20 cellular contexts compared by ENCODE assay signal in the genomic region with DNA sequence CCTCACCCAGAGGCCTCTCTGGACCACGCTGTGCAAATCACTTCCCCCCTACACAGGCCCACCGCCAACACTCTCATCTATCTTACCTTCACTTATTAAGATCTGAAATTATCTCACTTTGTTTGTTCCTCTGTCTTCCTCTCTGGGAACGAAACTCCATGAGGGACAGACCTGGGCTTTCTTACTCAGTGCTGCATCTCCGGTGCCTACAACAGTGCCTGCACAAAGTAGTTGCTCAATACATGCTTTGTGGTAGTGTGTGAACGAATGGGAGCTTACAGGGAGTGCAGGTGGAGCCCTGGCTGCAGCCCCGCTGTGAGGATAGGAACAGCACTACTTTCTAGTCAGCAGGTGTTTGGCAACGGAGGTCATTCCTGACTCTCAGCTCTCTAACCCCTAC. TPM values are rescaled to one million over a fixed set of nuclear protein-coding genes. Genes with fewer than 3 reads are reported as not detected.
A peak's percentile ranks its signal among the peaks of the same experiment; 100 is the strongest.
DNase-seq lines count a peak whose midpoint lies in the region; ATAC-seq and TF ChIP-seq lines count a peak whose summit lies in the region.
"Had no signal": no experiment of that assay in that cellular context is flagged by ENCODE, and none has a peak within 500 bp of the region (broad histone marks: within the 10 kb centered on the region; RNA-seq: fewer than 3 reads in every experiment).

No MANE protein-coding gene starts in this region.

- no peak overlapping the region for H3K4me3 Mint-ChIP-seq in T-helper 1 cell treated with Interleukin-12 subunit alpha and Interleukin-12 subunit beta and Interleukin-4 antibody, amounts not matched to agents 30 μg/mL and 1 μg/mL, for 36 hours
- no peak overlapping the region for H3K4me3 Mint-ChIP-seq in CD8-positive, alpha-beta T cell
- peak overlapping the region; percentile 73 for H3K4me3 Mint-ChIP-seq in activated naive CD8-positive, alpha-beta T cell treated with anti-CD3 and anti-CD28 coated beads, Interleukin-2, amount 10 ng/mL, durations not matched to agents 7 days and 5 days
- H3K4me3 Mint-ChIP-seq in naive thymus-derived CD8-positive, alpha-beta T cell = peak overlapping the region; percentile 68 to 89 (median 84)
- H3K4me3 Mint-ChIP-seq: neural progenitor cell had no signal

- no peak overlapping the region for H3K4me3 ChIP-seq in CD8-positive, alpha-beta T cell (ENCODE audit: low read depth, low read length)
- H3K4me3 ChIP-seq: BLaER1, neural progenitor cell, testis had no signal

- H3K27ac Mint-ChIP-seq in T-helper 1 cell treated with Interleukin-12 subunit alpha and Interleukin-12 subunit beta and Interleukin-4 antibody, amounts not matched to agents 30 μg/mL and 1 μg/mL, for 36 hours = peak overlapping the region; percentile 18
- peak overlapping the region; percentile 95 for H3K27ac Mint-ChIP-seq in CD8-positive, alpha-beta T cell
- peak overlapping the region; percentile 92 for H3K27ac Mint-ChIP-seq in activated naive CD8-positive, alpha-beta T cell treated with anti-CD3 and anti-CD28 coated beads, Interleukin-2, amount 10 ng/mL, durations not matched to agents 7 days and 5 days
- peak overlapping the region; percentile 94 to 99 (median 98) for H3K27ac Mint-ChIP-seq in naive thymus-derived CD8-positive, alpha-beta T cell
- H3K27ac Mint-ChIP-seq: neural progenitor cell had no signal

- peak overlapping the region; percentile 53 for H3K27ac ChIP-seq in CD8-positive, alpha-beta T cell (ENCODE audit: low read depth, low read length)
- H3K27ac ChIP-seq: 22Rv1, BLaER1, neural progenitor cell had no signal

- H3K4me1 Mint-ChIP-seq in T-helper 1 cell treated with Interleukin-12 subunit alpha and Interleukin-12 subunit beta and Interleukin-4 antibody, amounts not matched to agents 30 μg/mL and 1 μg/mL, for 36 hours (ENCODE audit: low read depth) = peaks cover 56% of the 10 kb centered on the region
- peaks cover 86% of the 10 kb centered on the region for H3K4me1 Mint-ChIP-seq in CD8-positive, alpha-beta T cell (ENCODE audit: low read depth)
- H3K4me1 Mint-ChIP-seq in activated naive CD8-positive, alpha-beta T cell treated with anti-CD3 and anti-CD28 coated beads, Interleukin-2, amount 10 ng/mL, durations not matched to agents 7 days and 5 days = peaks cover 67% of the 10 kb centered on the region
- H3K4me1 Mint-ChIP-seq in naive thymus-derived CD8-positive, alpha-beta T cell = peaks cover 53 to 92% (median 86%) of the 10 kb centered on the region in 4 donors

- no peaks in the 10 kb centered on the region for H3K27me3 Mint-ChIP-seq in T-helper 1 cell treated with Interleukin-12 subunit alpha and Interleukin-12 subunit beta and Interleukin-4 antibody, amounts not matched to agents 30 μg/mL and 1 μg/mL, for 36 hours (ENCODE audit: low read depth)
- H3K27me3 Mint-ChIP-seq in CD8-positive, alpha-beta T cell (ENCODE audit: low read depth) = no peaks in the 10 kb centered on the region
- no peaks in the 10 kb centered on the region for H3K27me3 Mint-ChIP-seq in activated naive CD8-positive, alpha-beta T cell treated with anti-CD3 and anti-CD28 coated beads, Interleukin-2, amount 10 ng/mL, durations not matched to agents 7 days and 5 days
- H3K27me3 Mint-ChIP-seq in naive thymus-derived CD8-positive, alpha-beta T cell = no peaks in the 10 kb centered on the region

- no peaks in the 10 kb centered on the region for H3K36me3 ChIP-seq in CD8-positive, alpha-beta T cell (ENCODE audit: insufficient read depth, low read length)
- H3K36me3 ChIP-seq: neural progenitor cell had no signal

- intact Hi-C loops in CD8-positive, alpha-beta T cell (cut with DNase I, micrococcal nuclease) = loop anchor here (10.0 kb wide), 2 partner anchors 977 to 1297 kb away; partner anchors contain the start of genes PMEPA1 (in 1 of the 2) and RBM38 (in 1 of the 2)

- peaks cover 44% of the 10 kb centered on the region for H3K36me3 Mint-ChIP-seq in T-helper 1 cell treated with Interleukin-12 subunit alpha and Interleukin-12 subunit beta and Interleukin-4 antibody, amounts not matched to agents 30 μg/mL and 1 μg/mL, for 36 hours (ENCODE audit: low read depth)
- H3K36me3 Mint-ChIP-seq in CD8-positive, alpha-beta T cell = peaks cover 2% of the 10 kb centered on the region
- H3K36me3 Mint-ChIP-seq in activated naive CD8-positive, alpha-beta T cell treated with anti-CD3 and anti-CD28 coated beads, Interleukin-2, amount 10 ng/mL, durations not matched to agents 7 days and 5 days = peaks cover 46% of the 10 kb centered on the region
- peaks cover 0 to 7% (median 4%) of the 10 kb centered on the region in 3 donors for H3K36me3 Mint-ChIP-seq in naive thymus-derived CD8-positive, alpha-beta T cell
- H3K36me3 Mint-ChIP-seq: neural progenitor cell had no signal

- POLR2A ChIA-PET in CD8-positive, alpha-beta T cell (lab: Charles Lee) = interaction anchor here (1.3 to 2.3 kb wide), 2 partner anchors 8 to 11 kb away, joined by 8 to 12 read pairs; no protein-coding TSS in a partner anchor
- POLR2A ChIA-PET in activated naive CD8-positive, alpha-beta T cell treated with anti-CD3 and anti-CD28 coated beads, Interleukin-2, amount 10 ng/mL, durations not matched to agents 7 days and 5 days (lab: Charles Lee) = interaction anchor here (1.2 to 3.2 kb wide), 6 partner anchors 24 to 51 kb away, joined by 3 to 34 read pairs (median 8); partner anchors contain the start of genes AURKA, CSTF1 and RTF2
- POLR2A ChIA-PET in naive thymus-derived CD8-positive, alpha-beta T cell (lab: Charles Lee) = interaction anchor here (0.5 to 3.3 kb wide), 10 partner anchors 11 to 93 kb away, joined by 3 to 20 read pairs (median 5); partner anchors contain the start of genes AURKA, CSTF1 and RTF2

- H3K4me1 ChIP-seq in CD8-positive, alpha-beta T cell (ENCODE audit: insufficient read depth, low read length) = peaks cover 96% of the 10 kb centered on the region
- H3K4me1 ChIP-seq: neural progenitor cell had no signal

- H3K9me3 Mint-ChIP-seq in T-helper 1 cell treated with Interleukin-12 subunit alpha and Interleukin-12 subunit beta and Interleukin-4 antibody, amounts not matched to agents 30 μg/mL and 1 μg/mL, for 36 hours = peaks cover 5% of the 10 kb centered on the region
- no peaks in the 10 kb centered on the region for H3K9me3 Mint-ChIP-seq in CD8-positive, alpha-beta T cell
- H3K9me3 Mint-ChIP-seq in activated naive CD8-positive, alpha-beta T cell treated with anti-CD3 and anti-CD28 coated beads, Interleukin-2, amount 10 ng/mL, durations not matched to agents 7 days and 5 days = no peaks in the 10 kb centered on the region
- no peaks in the 10 kb centered on the region for H3K9me3 Mint-ChIP-seq in naive thymus-derived CD8-positive, alpha-beta T cell
- H3K9me3 Mint-ChIP-seq: neural progenitor cell had no signal

- no peak for TF ChIP-seq CTCF in CD8-positive, alpha-beta T cell (IDR thresholded peaks at IDR 0.05)

- no peaks in the 10 kb centered on the region for H3K27me3 ChIP-seq in CD8-positive, alpha-beta T cell (ENCODE audit: insufficient read depth, low read length)
- H3K27me3 ChIP-seq: BLaER1, testis had no signal

- CTCF ChIA-PET in CD8-positive, alpha-beta T cell (lab: Charles Lee) = interaction anchor here (1.2 to 1.7 kb wide), 3 partner anchors 11 to 65 kb away, joined by 3 to 4 read pairs (median 3); partner anchors contain the start of gene RTF2

- ATAC-seq in CD8-positive, alpha-beta T cell = no peak
- no peak for ATAC-seq in activated naive CD8-positive, alpha-beta T cell treated with anti-CD3 and anti-CD28 coated beads, Interleukin-2, amount 10 ng/mL, durations not matched to agents 7 days and 5 days (ENCODE audit: low read depth)
- no peak for ATAC-seq in naive thymus-derived CD8-positive, alpha-beta T cell
- ATAC-seq in HG03108 (IDR thresholded peaks at IDR 0.05; ENCODE audit: unreplicated experiment) = no peak

- DNase-seq in T-helper 1 cell (no peak), GM19238 (ENCODE audit: insufficient read length, low spot score) (no peak), NCI-H510A (lab: John Stamatoyannopoulos, UW) (no peak)
- no peak for DNase-seq in CD8-positive, alpha-beta T cell
- no peak for DNase-seq in activated naive CD8-positive, alpha-beta T cell treated with anti-CD3 and anti-CD28 coated beads, Interleukin-2, amount 10 ng/mL, durations not matched to agents 7 days and 5 days
- no peak for DNase-seq in naive thymus-derived CD8-positive, alpha-beta T cell
- DNase-seq: activated CD4-positive, CD25-positive, alpha-beta regulatory T cell; DND-41; head of caudate nucleus; mesendoderm; NCI-H146; NCI-H446 treated with DMSO at 0.1 percent for 48 hours; retina; testis had no signal

- H3K9me3 ChIP-seq in CD8-positive, alpha-beta T cell (ENCODE audit: low read length) = no peaks in the 10 kb centered on the region
- H3K9me3 ChIP-seq: BLaER1, testis had no signal

RNA-seq across cellular contexts. Expression of gene CASS4, which starts 5.3 kb away (rescaled TPM):
- total RNA-seq in CD8-positive, alpha-beta T cell = 10 to 100 TPM; 23.5 to 26.0 TPM
- 10 to 100 TPM; 14.2 to 18.7 TPM for total RNA-seq in activated naive CD8-positive, alpha-beta T cell treated with anti-CD3 and anti-CD28 coated beads, Interleukin-2, amount 10 ng/mL, durations not matched to agents 7 days and 5 days
- 10 to 100 TPM; 11.6 to 12.9 TPM for total RNA-seq in naive thymus-derived CD8-positive, alpha-beta T cell
- polyA plus RNA-seq in naive thymus-derived CD8-positive, alpha-beta T cell = 10 to 100 TPM in 1 of 3 donors, 1 to 10 TPM in 2; 5.5 to 11.2 (median 7.1) TPM
- total RNA-seq: HT1080 had no signal

RNA-seq across cellular contexts. Expression of gene CSTF1, which starts 25.0 kb away (rescaled TPM):
- 10 to 100 TPM; 20.7 to 26.0 TPM for total RNA-seq in CD8-positive, alpha-beta T cell
- total RNA-seq in activated naive CD8-positive, alpha-beta T cell treated with anti-CD3 and anti-CD28 coated beads, Interleukin-2, amount 10 ng/mL, durations not matched to agents 7 days and 5 days = 10 to 100 TPM; 55.7 to 58.3 TPM
- total RNA-seq in naive thymus-derived CD8-positive, alpha-beta T cell = 10 to 100 TPM; 43.7 to 52.8 TPM
- 10 to 100 TPM; 27.2 to 33.3 (median 27.7) TPM for polyA plus RNA-seq in naive thymus-derived CD8-positive, alpha-beta T cell

RNA-seq across cellular contexts. Expression of gene AURKA, which starts 25.4 kb away (rescaled TPM):
- total RNA-seq in CD8-positive, alpha-beta T cell = under 1 TPM; 0.22 to 0.81 TPM
- 10 to 100 TPM; 52.4 to 60.1 TPM for total RNA-seq in activated naive CD8-positive, alpha-beta T cell treated with anti-CD3 and anti-CD28 coated beads, Interleukin-2, amount 10 ng/mL, durations not matched to agents 7 days and 5 days
- 1 to 10 TPM in 1 of 2 experiments, under 1 TPM in 1; 0.85 to 1.3 TPM for total RNA-seq in naive thymus-derived CD8-positive, alpha-beta T cell
- under 1 TPM; 0.19 to 0.50 (median 0.44) TPM for polyA plus RNA-seq in naive thymus-derived CD8-positive, alpha-beta T cell

RNA-seq across cellular contexts. Expression of gene RTF2, which starts 51.0 kb away (rescaled TPM):
- total RNA-seq in CD8-positive, alpha-beta T cell = 10 to 100 TPM; 56.5 to 57.6 TPM
- total RNA-seq in activated naive CD8-positive, alpha-beta T cell treated with anti-CD3 and anti-CD28 coated beads, Interleukin-2, amount 10 ng/mL, durations not matched to agents 7 days and 5 days = 100 to 1,000 TPM in 1 of 2 experiments, 10 to 100 TPM in 1; 99.8 to 101 TPM
- 10 to 100 TPM; 65.1 to 69.0 TPM for total RNA-seq in naive thymus-derived CD8-positive, alpha-beta T cell
- polyA plus RNA-seq in naive thymus-derived CD8-positive, alpha-beta T cell = 100 to 1,000 TPM; 121 to 147 (median 138) TPM

RNA-seq across cellular contexts. Expression of gene FAM210B, which starts 58.6 kb away (rescaled TPM):
- 10 to 100 TPM; 10.8 to 12.1 TPM for total RNA-seq in CD8-positive, alpha-beta T cell
- total RNA-seq in activated naive CD8-positive, alpha-beta T cell treated with anti-CD3 and anti-CD28 coated beads, Interleukin-2, amount 10 ng/mL, durations not matched to agents 7 days and 5 days = 10 to 100 TPM; 10.9 to 13.6 TPM
- total RNA-seq in naive thymus-derived CD8-positive, alpha-beta T cell = 10 to 100 TPM; 25.2 to 27.8 TPM
- 10 to 100 TPM; 26.7 to 32.9 (median 27.8) TPM for polyA plus RNA-seq in naive thymus-derived CD8-positive, alpha-beta T cell

Comparison
In these comparisons a context has a peak if more than half of its experiments do, and no peak if none do; other contexts are left out.
1. H3K27ac Mint-ChIP-seq: peak in every context shown above with its lines; median percentile 98 in naive thymus-derived CD8-positive, alpha-beta T cell; 95 in CD8-positive, alpha-beta T cell; 92 in activated naive CD8-positive, alpha-beta T cell treated with anti-CD3 and anti-CD28 coated beads, Interleukin-2, amount 10 ng/mL, durations not matched to agents 7 days and 5 days; 18 in T-helper 1 cell treated with Interleukin-12 subunit alpha and Interleukin-12 subunit beta and Interleukin-4 antibody, amounts not matched to agents 30 μg/mL and 1 μg/mL, for 36 hours.
2. H3K4me3 Mint-ChIP-seq: peak in activated naive CD8-positive, alpha-beta T cell treated with anti-CD3 and anti-CD28 coated beads, Interleukin-2, amount 10 ng/mL, durations not matched to agents 7 days and 5 days (single experiment) and naive thymus-derived CD8-positive, alpha-beta T cell (10 of 10); none in T-helper 1 cell treated with Interleukin-12 subunit alpha and Interleukin-12 subunit beta and Interleukin-4 antibody, amounts not matched to agents 30 μg/mL and 1 μg/mL, for 36 hours (single experiment) and CD8-positive, alpha-beta T cell (single experiment).
3. RNA of gene AURKA, which starts 25.4 kb away (total RNA-seq): 52.4 to 60.1 TPM in activated naive CD8-positive, alpha-beta T cell treated with anti-CD3 and anti-CD28 coated beads, Interleukin-2, amount 10 ng/mL, durations not matched to agents 7 days and 5 days; 0.85 to 1.3 TPM in naive thymus-derived CD8-positive, alpha-beta T cell and 0.22 to 0.81 TPM in CD8-positive, alpha-beta T cell; every median in the first group is over 10 times any median in the second.